Comparison of ENCODE assay signal across 1 cellular context in the genomic region with DNA sequence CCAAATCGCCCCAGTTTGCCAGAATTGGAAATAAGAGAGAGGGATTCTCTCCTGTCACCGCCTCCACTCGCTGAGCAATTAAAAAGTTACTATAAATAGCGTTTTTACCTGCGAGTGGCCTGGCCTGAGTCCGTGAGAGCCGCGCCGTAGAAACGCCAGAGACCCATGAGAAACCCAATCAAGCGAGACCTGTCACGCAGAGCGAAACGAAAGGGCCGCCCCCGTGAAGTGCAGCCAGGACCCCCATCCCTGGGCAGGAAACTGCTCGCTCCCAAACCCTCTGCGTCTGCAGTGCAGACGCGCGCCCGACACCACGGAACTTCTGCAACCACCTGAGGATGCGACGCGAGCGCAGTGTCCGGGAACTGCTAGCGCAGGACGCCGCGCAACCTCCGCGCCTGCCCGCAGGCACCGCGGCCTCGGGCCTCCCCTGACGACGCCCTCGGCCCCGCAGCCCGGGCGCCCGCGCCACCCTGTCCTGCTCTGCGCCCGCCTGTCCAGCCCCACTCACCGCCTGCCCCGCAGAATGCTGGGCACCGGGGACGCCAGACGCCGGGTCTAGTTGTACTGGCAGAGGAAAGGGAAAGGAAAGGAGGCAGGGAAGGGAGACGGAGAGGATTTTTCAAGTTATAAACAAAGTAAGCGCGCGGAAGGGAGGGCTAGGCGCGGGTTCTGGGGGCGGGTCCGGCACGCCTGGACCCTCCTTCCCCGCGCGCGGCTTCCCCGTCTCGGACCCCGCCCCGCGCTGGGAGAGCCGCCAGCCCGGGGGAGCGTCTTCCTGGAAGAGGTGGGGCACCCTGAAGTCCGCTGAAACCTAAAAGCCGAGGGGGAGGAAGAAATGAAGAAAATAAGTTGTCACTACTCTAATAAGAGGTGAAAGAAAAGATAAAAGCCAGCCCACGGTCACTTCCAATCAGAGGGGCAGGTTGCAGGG.
A peak's percentile ranks its signal among the peaks of the same experiment; 100 is the strongest.
TF ChIP-seq lines count a peak whose summit lies in the region.

A gene with protein sequence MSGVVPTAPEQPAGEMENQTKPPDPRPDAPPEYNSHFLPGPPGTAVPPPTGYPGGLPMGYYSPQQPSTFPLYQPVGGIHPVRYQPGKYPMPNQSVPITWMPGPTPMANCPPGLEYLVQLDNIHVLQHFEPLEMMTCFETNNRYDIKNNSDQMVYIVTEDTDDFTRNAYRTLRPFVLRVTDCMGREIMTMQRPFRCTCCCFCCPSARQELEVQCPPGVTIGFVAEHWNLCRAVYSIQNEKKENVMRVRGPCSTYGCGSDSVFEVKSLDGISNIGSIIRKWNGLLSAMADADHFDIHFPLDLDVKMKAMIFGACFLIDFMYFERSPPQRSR (minus strand): TSS at position 657 of the 934 bp plus-strand sequence. CDS start 29,034 bp downstream, outside the sequence.

TF ChIP-seq in GM12878, 131 proteins besides CTCF, POLR2A, EP300 and RAD21:
- TF ChIP-seq PAX5 (IDR thresholded peaks at IDR 0.05; ENCODE audit: borderline replicate concordance, low read depth, low read length), result peak; percentile 68; the same call in 1 of the 2 replicates
- TF ChIP-seq SMARCA5 (IDR thresholded peaks at IDR 0.05), result no peak
- 0 out of 2 replicates have a peak, but pooled peaks have one; percentile 18 for TF ChIP-seq IKZF1 (conservative IDR thresholded peaks at IDR 0.05)
- no peak for TF ChIP-seq FOXK2 (IDR thresholded peaks at IDR 0.05)
- TF ChIP-seq NFXL1 (IDR thresholded peaks at IDR 0.05; ENCODE audit: borderline replicate concordance), result no peak
- TF ChIP-seq NFYA (IDR thresholded peaks at IDR 0.05; ENCODE audit: borderline replicate concordance, low read depth, low read length), result no peak
- TF ChIP-seq JUND (IDR thresholded peaks at IDR 0.05; ENCODE audit: low read depth, low read length), result no peak
- no peak for TF ChIP-seq SUZ12 (IDR thresholded peaks at IDR 0.05; ENCODE audit: unreplicated experiment)
- no peak for TF ChIP-seq STAT3 (IDR thresholded peaks at IDR 0.05; ENCODE audit: low read depth, low read length)
- no peak for TF ChIP-seq RUNX3 (IDR thresholded peaks at IDR 0.05; ENCODE audit: low read length)
- TF ChIP-seq RAD51 (IDR thresholded peaks at IDR 0.05), result no peak
- TF ChIP-seq CHD1 (IDR thresholded peaks at IDR 0.05; ENCODE audit: low read depth, low read length), result no peak
- no peak for TF ChIP-seq YBX1 (IDR thresholded peaks at IDR 0.05)
